In the genomic region with DNA sequence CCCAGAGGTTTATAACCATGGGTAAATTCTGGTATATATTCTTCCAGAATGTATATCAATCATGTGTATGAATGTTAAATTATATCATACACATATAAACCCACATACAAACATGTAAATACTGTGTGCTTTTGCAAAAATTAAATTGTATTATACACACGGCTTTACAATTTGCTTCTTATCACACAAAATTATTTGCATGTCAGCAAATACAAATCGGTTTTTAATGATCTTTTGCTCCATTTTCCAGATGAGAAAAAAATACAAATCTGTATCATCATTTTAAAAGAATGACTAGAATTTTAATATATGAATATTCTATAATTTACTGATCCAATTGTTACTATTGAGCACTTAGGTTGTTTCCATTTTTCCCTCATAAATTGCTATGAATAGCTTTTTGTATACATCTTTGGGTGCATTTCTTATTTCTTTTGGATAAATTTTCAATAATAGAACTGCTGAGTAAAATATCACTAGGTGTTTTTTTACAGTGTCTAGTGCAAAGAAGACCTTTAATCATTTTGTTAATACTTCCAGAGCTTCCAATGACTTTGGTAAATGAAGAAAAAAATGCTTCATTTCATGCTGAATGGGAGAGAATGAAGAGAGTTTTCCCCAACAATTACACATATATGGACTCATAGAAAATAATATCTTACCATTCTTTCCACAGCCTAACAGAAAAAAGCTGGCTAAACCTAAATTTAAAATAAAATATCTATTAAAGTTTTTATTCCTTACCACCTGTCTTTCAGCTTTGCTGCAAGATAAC, we compare ENCODE assay signal across 25 cellular contexts. TPM values are rescaled to one million over a fixed set of nuclear protein-coding genes. Genes with fewer than 3 reads are reported as not detected.
DNase-seq lines count a peak whose midpoint lies in the region; ATAC-seq, FAIRE-seq and TF ChIP-seq lines count a peak whose summit lies in the region.
"Had no signal": no experiment of that assay in that cellular context is flagged by ENCODE, and none has a peak within 500 bp of the region (broad histone marks: within the 10 kb centered on the region; RNA-seq: fewer than 3 reads in every experiment).

No MANE protein-coding gene starts in this region.

- H3K4me1 ChIP-seq in upper lobe of right lung (no peaks in the 10 kb centered on the region), MM.1S (ENCODE audit: low read length) (no peaks in the 10 kb centered on the region)

- in situ Hi-C loops in G401 (cut with HindIII; ENCODE audit: low sequenced_read_pairs) = no loop called here

- intact Hi-C loops in upper lobe of right lung (cut with DNase I) = no loop called here

- peak; percentile 60 for FAIRE-seq in islet of Langerhans (lab: Jason Lieb, UNC)
- FAIRE-seq: GM12892, GM18507, HTR-8/SVneo had no signal

- H3F3A ChIP-seq in MM.1S (ENCODE audit: insufficient read depth, low read length) = no peaks in the 10 kb centered on the region

- no peaks in the 10 kb centered on the region for H4K20me1 ChIP-seq in MM.1S (ENCODE audit: insufficient read depth, low read length)

- H3K4me2 ChIP-seq in MM.1S (ENCODE audit: low read depth, low read length) = no peak overlapping the region

- no peaks in the 10 kb centered on the region for H3K9me2 ChIP-seq in MM.1S (replicated peaks; ENCODE audit: insufficient read depth, low read length)

- ATAC-seq in upper lobe of right lung = no peak
- ATAC-seq: HCT116 had no signal

- H3K36me3 ChIP-seq in upper lobe of right lung (no peaks in the 10 kb centered on the region), MM.1S (replicated peaks; ENCODE audit: insufficient read depth, low read length) (no peaks in the 10 kb centered on the region)

- no peaks in the 10 kb centered on the region for H3K9me3 ChIP-seq in upper lobe of right lung
- no peaks in the 10 kb centered on the region for H3K9me3 ChIP-seq in MM.1S (replicated peaks; ENCODE audit: insufficient read depth, low read length)
- H3K9me3 ChIP-seq: BLaER1 treated with 17β-estradiol and CSF1 and Interleukin-3, amounts not matched to agents 10 nM and 100 nM had no signal

- H3K79me2 ChIP-seq in MM.1S (ENCODE audit: low read length) = no peaks in the 10 kb centered on the region

- H3K9ac ChIP-seq in MM.1S (ENCODE audit: low read length) = no peak overlapping the region

- H3K4me3 ChIP-seq in HL-60 (replicated peaks; ENCODE audit: insufficient read depth, low read length) = peak overlapping the region; percentile 73
- H3K4me3 ChIP-seq in upper lobe of right lung = peak overlapping the region; percentile 36
- H3K4me3 ChIP-seq in MM.1S (ENCODE audit: low read length) = no peak overlapping the region

- no peak for TF ChIP-seq CTCF in HL-60 (IDR thresholded peaks at IDR 0.05; ENCODE audit: insufficient read depth, low read length)
- TF ChIP-seq CTCF in upper lobe of right lung (IDR thresholded peaks at IDR 0.05) = no peak
- TF ChIP-seq CTCF in MM.1S (IDR thresholded peaks at IDR 0.05; ENCODE audit: low read length) = no peak

- no peak overlapping the region for H2AFZ ChIP-seq in MM.1S (ENCODE audit: low read length)

- DNase-seq in SIG-M5 treated with dmso at 0.1 percent for 504 hours (lab: John Stamatoyannopoulos, UW; ENCODE audit: unreplicated experiment) (peak; percentile 18), SIG-M5 (lab: John Stamatoyannopoulos, UW) (no peak), HL-60 (ENCODE audit: low read depth in 1 of 2, low spot score in 1 of 2) (no peak), upper lobe of right lung (no peak), G401 (ENCODE audit: low spot score) (no peak), MM.1S (no peak), NCI-H774 (lab: John Stamatoyannopoulos, UW) (no peak)
- DNase-seq: 8988T; CD4-positive, CD25-positive, alpha-beta regulatory T cell; CD8-positive, alpha-beta memory T cell; COR-L47; DMS 273 treated with DMSO at 0.1 percent for 48 hours; DMS53; DND-41; EL; GDM1; GOT3; H7; HFFc6 had no signal

- H3K27me3 ChIP-seq in HL-60 (ENCODE audit: insufficient read depth, poor library complexity, severe bottlenecking) = no peaks in the 10 kb centered on the region
- H3K27me3 ChIP-seq in upper lobe of right lung = no peaks in the 10 kb centered on the region
- H3K27me3 ChIP-seq in MM.1S (replicated peaks; ENCODE audit: insufficient read depth, low read length) = no peaks in the 10 kb centered on the region
- H3K27me3 ChIP-seq: BLaER1 treated with 17β-estradiol and CSF1 and Interleukin-3, amounts not matched to agents 10 nM and 100 nM had no signal

- H3K27ac ChIP-seq in HL-60 (replicated peaks) (peak overlapping the region; percentile 92), upper lobe of right lung (no peak overlapping the region), MM.1S (ENCODE audit: low read length) (no peak overlapping the region)

RNA-seq across cellular contexts. Expression of a gene that starts 3.5 kb away (rescaled TPM):
- 1,056 TPM for total RNA-seq in upper lobe of right lung
- not detected in 2 replicates for total RNA-seq in G401 (2014; rRNA removed; shearing (Covaris generic))
- total RNA-seq: H7, HFFc6 had no signal

RNA-seq across cellular contexts. Expression of a gene that starts 7.9 kb away (rescaled TPM):
- 11.4 TPM for total RNA-seq in upper lobe of right lung
- total RNA-seq in G401 (2014; rRNA removed; shearing (Covaris generic)) = 37.8 and 60.3 TPM in 2 replicates

Comparison
In these comparisons a context has a peak if more than half of its experiments do, and no peak if none do; other contexts are left out.
1. RNA of a gene that starts 3.5 kb away (total RNA-seq): 1,056 TPM in upper lobe of right lung (single experiment); not detected in G401; every median in the first group is over 1,000 times any median in the second.